In the genomic region with DNA sequence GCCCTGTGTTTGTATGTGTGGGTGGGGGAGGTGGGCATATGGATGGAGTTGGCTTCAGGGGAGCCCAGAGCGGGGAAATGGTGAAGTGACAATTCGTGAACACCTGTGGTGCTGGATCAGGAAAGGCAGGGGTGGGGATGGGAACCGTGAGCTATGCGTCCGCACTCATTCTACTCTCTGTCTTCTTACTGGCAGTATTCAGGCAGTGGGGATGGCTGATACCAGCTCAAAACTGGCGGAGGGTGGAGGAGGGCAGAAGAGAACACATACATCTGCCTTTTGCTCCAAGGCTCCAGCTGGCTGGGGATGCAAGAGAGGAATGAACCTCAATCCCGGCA, we compare ENCODE assay signal across 8 cellular contexts. TPM values are rescaled to one million over a fixed set of nuclear protein-coding genes. Genes with fewer than 3 reads are reported as not detected.
A peak's percentile ranks its signal among the peaks of the same experiment; 100 is the strongest.
DNase-seq lines count a peak whose midpoint lies in the region; ATAC-seq, FAIRE-seq and TF ChIP-seq lines count a peak whose summit lies in the region.
"Not testable (repeated sequence)": the region's sequence is repeated elsewhere in the genome, so short reads cannot be mapped to it uniquely, and the experiment has no call there.

No MANE protein-coding gene starts in this region.

- not testable (repeated sequence) for ATAC-seq in K562
- peak; percentile 17 for ATAC-seq in esophagus mucosa

- BruUV-seq in K562 (replicated peaks; lab: Mats Ljungman, UMichigan): not testable (repeated sequence)

- intact Hi-C loops in activated CD4-positive, alpha-beta T cell treated with anti-CD3 and anti-CD28 coated beads, Interleukin-2, amount 10 ng/mL, durations not matched to agents 24 days and 14 days (cut with micrococcal nuclease): loop anchor here (5.0 kb wide), 1 partner anchor 69 kb away; a partner anchor contains a TSS
- intact Hi-C loops in K562 (cut with micrococcal nuclease); kidney (cut with DNase I); stomach (cut with DNase I; ENCODE audit: low total_unique reads): not testable (repeated sequence)

- H3K27ac ChIP-seq in C4-2B (peak overlapping the region; percentile 43; the same call in 1 of the 2 replicates), stomach (peak overlapping the region in 1 of 5 donors; percentile 67)
- H3K27ac ChIP-seq in HUES64 (ENCODE audit: low read depth, low read length); K562 (ENCODE audit: extremely low read depth, low read depth, low read length); kidney (ENCODE audit: low read depth in 2 of 2, low read length in 2 of 2); neutrophil: not testable (repeated sequence)

- not testable (repeated sequence) for H4K20me1 ChIP-seq in K562 (replicated peaks; ENCODE audit: control insufficient read depth, insufficient read depth, low read length)

- in situ Hi-C loops in K562 (cut with MboI): not testable (repeated sequence)

- not testable (repeated sequence) for H3K36me3 ChIP-seq in HUES64 (ENCODE audit: insufficient read depth, low read length); K562 (ENCODE audit: control insufficient read depth, insufficient read depth, low read length); kidney (ENCODE audit: control insufficient read depth in 1 of 2, insufficient read depth in 2 of 2, low read length in 2 of 2); neutrophil; stomach

- FAIRE-seq in K562 (lab: Jason Lieb, UNC); kidney (lab: Jason Lieb, UNC): not testable (repeated sequence)

- H3K4me3 Mint-ChIP-seq in activated CD4-positive, alpha-beta T cell treated with anti-CD3 and anti-CD28 coated beads, Interleukin-2, amount 10 ng/mL, durations not matched to agents 24 days and 14 days: peak overlapping the region; percentile 89

- not testable (repeated sequence) for H3K9ac ChIP-seq in HUES64 (ENCODE audit: low read depth, low read length)
- H3K9ac ChIP-seq in K562 (ENCODE audit: insufficient read depth in 1 of 2, low read depth in 2 of 2, low read length in 2 of 2) (peak overlapping the region; percentile 32 to 63; a peak in 2 of 4 replicates), kidney (ENCODE audit: low read length in 2 of 2) (peak overlapping the region in 1 of 2 donors; percentile 69)

- peak overlapping the region; percentile 93 for H2AFZ ChIP-seq in K562 (ENCODE audit: low read depth, low read length)

- WGBS in HUES64: 89% methylated on average over 6 of the region's 7 CpGs
- WGBS in K562 (ENCODE audit: insufficient coverage, low coverage, missing lambda C conversion rate): 10% methylated on average over 2 of the region's 7 CpGs
- WGBS in stomach, 5 donors: 27 to 47% (median 29%) methylated on average over 6 to 7 of the region's 7 CpGs

- H3K4me1 Mint-ChIP-seq in activated CD4-positive, alpha-beta T cell treated with anti-CD3 and anti-CD28 coated beads, Interleukin-2, amount 10 ng/mL, durations not matched to agents 24 days and 14 days: not testable (repeated sequence)

- H3K79me2 ChIP-seq in K562 (ENCODE audit: control insufficient read depth, insufficient read depth, low read length): not testable (repeated sequence)

- POLR2A ChIA-PET in K562 (lab: Yijun Ruan, JAX): not testable (repeated sequence)

- not testable (repeated sequence) for H3K27me3 ChIP-seq in HUES64 (ENCODE audit: insufficient read depth, low read length); K562 (ENCODE audit: control insufficient read depth in 2 of 2, insufficient read depth in 2 of 2, low read length in 2 of 2); neutrophil; stomach

- not testable (repeated sequence) for H3K9me1 ChIP-seq in K562 (ENCODE audit: control insufficient read depth, insufficient read depth, low read length)

- peak overlapping the region; percentile 68 for H3K4me3 ChIP-seq in HUES64 (ENCODE audit: low read length)
- peak overlapping the region; percentile 30 for H3K4me3 ChIP-seq in K562
- peak overlapping the region; percentile 87 to 95 for H3K4me3 ChIP-seq in kidney (ENCODE audit: low read length in 2 of 2)
- peak overlapping the region; percentile 57 to 58 for H3K4me3 ChIP-seq in neutrophil (ENCODE audit: low read depth in 1 of 2, low read length in 1 of 2)
- H3K4me3 ChIP-seq in stomach: peak overlapping the region; percentile 31 to 54 (median 49)

- TF ChIP-seq CTCF in C4-2B (conservative IDR thresholded peaks at IDR 0.05); K562 (IDR thresholded peaks at IDR 0.05 in 2 of 3, conservative IDR thresholded peaks at IDR 0.05 in 1 of 3; ENCODE audit: insufficient read depth in 2 of 3, low read depth in 1 of 3, low read length in 3 of 3); kidney (IDR thresholded peaks at IDR 0.05; ENCODE audit: borderline replicate concordance, extremely low read depth, insufficient read depth); neutrophil (IDR thresholded peaks at IDR 0.05); stomach (IDR thresholded peaks at IDR 0.05): not testable (repeated sequence)

- not testable (repeated sequence) for H3K27ac Mint-ChIP-seq in activated CD4-positive, alpha-beta T cell treated with anti-CD3 and anti-CD28 coated beads, Interleukin-2, amount 10 ng/mL, durations not matched to agents 24 days and 14 days

- CTCF ChIA-PET in K562 (lab: Yijun Ruan, JAX; ENCODE audit: low intra/inter-chr PET ratio): not testable (repeated sequence)

- not testable (repeated sequence) for H3K36me3 Mint-ChIP-seq in activated CD4-positive, alpha-beta T cell treated with anti-CD3 and anti-CD28 coated beads, Interleukin-2, amount 10 ng/mL, durations not matched to agents 24 days and 14 days (ENCODE audit: low read depth)

- not testable (repeated sequence) for H3K4me1 ChIP-seq in HUES64 (ENCODE audit: insufficient read depth, low read length); K562 (replicated peaks in 1 of 2; ENCODE audit: control insufficient read depth in 2 of 2, insufficient read depth in 2 of 2, low read length in 2 of 2); kidney (ENCODE audit: control insufficient read depth in 1 of 2, insufficient read depth in 1 of 2, low read depth in 1 of 2, low read length in 2 of 2); stomach
- H3K4me1 ChIP-seq in neutrophil (ENCODE audit: control insufficient read depth in 1 of 2, insufficient read depth in 1 of 2, low read depth in 1 of 2, low read length in 1 of 2): peaks cover 8 to 13% of the 10 kb centered on the region in 2 experiments

- not testable (repeated sequence) for H3K27me3 Mint-ChIP-seq in activated CD4-positive, alpha-beta T cell treated with anti-CD3 and anti-CD28 coated beads, Interleukin-2, amount 10 ng/mL, durations not matched to agents 24 days and 14 days

- not testable (repeated sequence) for TF ChIP-seq POLR2A in K562 (conservative IDR thresholded peaks at IDR 0.05); stomach (IDR thresholded peaks at IDR 0.05)

- TF ChIP-seq EP300 in K562 (IDR thresholded peaks at IDR 0.05; ENCODE audit: low read length); stomach (IDR thresholded peaks at IDR 0.05): not testable (repeated sequence)

- H3K9me3 ChIP-seq in HUES64 (ENCODE audit: insufficient read depth, low read depth, low read length); K562 (replicated peaks; ENCODE audit: control insufficient read depth, insufficient read depth, low read depth, low read length); kidney (ENCODE audit: control insufficient read depth in 1 of 2, low read length in 2 of 2); neutrophil; stomach: not testable (repeated sequence)

- not testable (repeated sequence) for DNase-seq in activated CD4-positive, alpha-beta T cell treated with anti-CD3 and anti-CD28 coated beads, Interleukin-2, amount 10 ng/mL, durations not matched to agents 24 days and 14 days; K562 (ENCODE audit: extremely low read depth in 1 of 4, low spot score in 3 of 4); kidney; stomach

- H3K9me3 Mint-ChIP-seq in activated CD4-positive, alpha-beta T cell treated with anti-CD3 and anti-CD28 coated beads, Interleukin-2, amount 10 ng/mL, durations not matched to agents 24 days and 14 days: not testable (repeated sequence)

- not testable (repeated sequence) for TF ChIP-seq RAD21 in K562 (CRISPR knock-in tag; conservative IDR thresholded peaks at IDR 0.05 in 1 of 2, IDR thresholded peaks at IDR 0.05 in 1 of 2)

- H3K4me2 ChIP-seq in K562 (ENCODE audit: insufficient read depth, low read length): peak overlapping the region; percentile 82

RNA-seq across cellular contexts. Expression of a gene that starts 0.6 kb away (rescaled TPM):
- polyA plus RNA-seq in HUES64 (2013, experiment 1 of 2): 9.3 TPM
- polyA plus RNA-seq in HUES64 (2013, experiment 2 of 2): 9.3 TPM
- total RNA-seq in activated CD4-positive, alpha-beta T cell treated with anti-CD3 and anti-CD28 coated beads, Interleukin-2, amount 10 ng/mL, durations not matched to agents 24 days and 14 days: 0.56 and 1.7 TPM in 2 replicates
- total RNA-seq in K562 (2011; cell fraction: chromatin; rRNA removed; ENCODE audit: low replicate concordance): 0.95 and 1.5 TPM in 2 replicates
- total RNA-seq in K562 (2011; cell fraction: nucleolus; rRNA removed): 0.33 and 0.53 TPM in 2 replicates
- 0.88 and 2.1 TPM in 2 replicates for total RNA-seq in K562 (2011; cell fraction: nucleoplasm; rRNA removed)
- 0.50 and 0.78 TPM in 2 replicates for total RNA-seq in K562 (2014; rRNA removed)
- 1.3 and 1.5 TPM in 2 replicates for total RNA-seq in K562 (2014; rRNA removed; fragmentation: Illumina TruSeq; extraction: Trizol)
- 1.4 and 1.9 TPM in 2 replicates for total RNA-seq in K562 (2015; rRNA removed; fragmentation: Illumina TruSeq; extraction: Trizol)
- 1.1 and 1.8 TPM in 2 replicates for total RNA-seq in K562 (2021)
- 0.24 and 0.96 TPM in 2 replicates for polyA plus RNA-seq in K562 (2011; rRNA removed)
- polyA plus RNA-seq in K562 (2011; cell fraction: cytosol; rRNA removed): 0.16 and 0.18 TPM in 2 replicates
- polyA plus RNA-seq in K562 (2011; cell fraction: nucleus; rRNA removed): 0.10 and 0.41 TPM in 2 replicates
- 1.3 and 1.4 TPM in 2 replicates for polyA plus RNA-seq in K562 (2012)
- 1.1 and 1.2 TPM in 2 replicates for polyA plus RNA-seq in K562 (2014; fragmentation: Illumina TruSeq; extraction: Trizol)
- polyA plus RNA-seq in K562 (2014; fragmentation: Nextera tagmentation; extraction: Ambion mirVana): 1 to 10 TPM in 1 of 2 experiments, under 1 TPM in 1; 0.63 to 1.1 TPM
- 0.66 and 0.77 TPM in 2 replicates for polyA plus RNA-seq in K562 (2014; rRNA removed)
- polyA minus RNA-seq in K562 (2011; rRNA and poly(A)+ RNA removed): 1.1 and 1.9 TPM in 2 replicates
- 2.2 and 4.5 TPM in 2 replicates for polyA minus RNA-seq in K562 (2011; cell fraction: cytosol; rRNA and poly(A)+ RNA removed)
- 0.11 and 0.27 TPM in 2 replicates for polyA minus RNA-seq in K562 (2011; cell fraction: nucleus; rRNA and poly(A)+ RNA removed)
- 1.8 TPM for total RNA-seq in esophagus mucosa
- total RNA-seq in kidney: 4.5 TPM
- polyA plus RNA-seq in kidney (ENCODE audit: insufficient read depth, low read depth, low replicate concordance): 4.3 TPM
- 1 to 10 TPM in 3 of 5 donors, under 1 TPM in 2; 0.45 to 7.3 (median 1.4) TPM for total RNA-seq in stomach
- under 1 TPM; 0.85 to 0.93 (median 0.92) TPM for polyA plus RNA-seq in stomach

RNA-seq across cellular contexts. Expression of a gene that starts 8.9 kb away (rescaled TPM):
- polyA plus RNA-seq in HUES64 (2013, experiment 1 of 2): 10.3 TPM
- 13.1 TPM for polyA plus RNA-seq in HUES64 (2013, experiment 2 of 2)
- total RNA-seq in activated CD4-positive, alpha-beta T cell treated with anti-CD3 and anti-CD28 coated beads, Interleukin-2, amount 10 ng/mL, durations not matched to agents 24 days and 14 days: 0.14 and 0.16 TPM in 2 replicates
- total RNA-seq in K562 (2011; cell fraction: chromatin; rRNA removed; ENCODE audit: low replicate concordance): 0.60 and 0.72 TPM in 2 replicates
- 0.53 and 0.67 TPM in 2 replicates for total RNA-seq in K562 (2011; cell fraction: nucleolus; rRNA removed)
- 0.95 and 1.3 TPM in 2 replicates for total RNA-seq in K562 (2011; cell fraction: nucleoplasm; rRNA removed)
- total RNA-seq in K562 (2014; rRNA removed) (2.1 and 2.7 TPM in 2 replicates), K562 (2014; rRNA removed; fragmentation: Illumina TruSeq; extraction: Trizol) (3.3 TPM in 2 replicates), K562 (2015; rRNA removed; fragmentation: Illumina TruSeq; extraction: Trizol) (2.6 and 3.0 TPM in 2 replicates), K562 (2021) (1.7 and 2.2 TPM in 2 replicates), esophagus mucosa (3.1 TPM), kidney (11.4 TPM), stomach (10 to 100 TPM in 1 of 5 donors, 1 to 10 TPM in 2, under 1 TPM in 1, not detected in 1; 0.58 to 32.1 (median 4.0) TPM)
- polyA plus RNA-seq in K562 (2011; rRNA removed) (0.61 and 1.6 TPM in 2 replicates), K562 (2014; fragmentation: Illumina TruSeq; extraction: Trizol) (2.3 TPM in 2 replicates), K562 (2014; fragmentation: Nextera tagmentation; extraction: Ambion mirVana) (1 to 10 TPM; 1.2 to 1.6 TPM), K562 (2014; rRNA removed) (1.4 and 2.4 TPM in 2 replicates), kidney (ENCODE audit: insufficient read depth, low read depth, low replicate concordance) (12.4 TPM), stomach (1 to 10 TPM; 1.9 to 2.7 (median 2.6) TPM)
- 0.22 and 0.67 TPM in 2 replicates for polyA plus RNA-seq in K562 (2011; cell fraction: cytosol; rRNA removed)
- polyA plus RNA-seq in K562 (2011; cell fraction: nucleus; rRNA removed): 0.28 and 0.38 TPM in 2 replicates
- 2.8 and 5.1 TPM in 2 replicates for polyA plus RNA-seq in K562 (2012)
- 1.8 and 2.3 TPM in 2 replicates for polyA minus RNA-seq in K562 (2011; rRNA and poly(A)+ RNA removed)
- polyA minus RNA-seq in K562 (2011; cell fraction: cytosol; rRNA and poly(A)+ RNA removed): 0.86 TPM in 1 of 2 replicates, not detected in the other
- polyA minus RNA-seq in K562 (2011; cell fraction: nucleus; rRNA and poly(A)+ RNA removed): 0.33 and 0.40 TPM in 2 replicates

Comparison
In these comparisons a context has a peak if more than half of its experiments do, and no peak if none do; other contexts are left out.
1. H3K4me3 ChIP-seq: peak in every context shown above with its lines; median percentile 91 in kidney; 68 in HUES64; 58 in neutrophil; 49 in stomach; 30 in K562.